In the genomic region with DNA sequence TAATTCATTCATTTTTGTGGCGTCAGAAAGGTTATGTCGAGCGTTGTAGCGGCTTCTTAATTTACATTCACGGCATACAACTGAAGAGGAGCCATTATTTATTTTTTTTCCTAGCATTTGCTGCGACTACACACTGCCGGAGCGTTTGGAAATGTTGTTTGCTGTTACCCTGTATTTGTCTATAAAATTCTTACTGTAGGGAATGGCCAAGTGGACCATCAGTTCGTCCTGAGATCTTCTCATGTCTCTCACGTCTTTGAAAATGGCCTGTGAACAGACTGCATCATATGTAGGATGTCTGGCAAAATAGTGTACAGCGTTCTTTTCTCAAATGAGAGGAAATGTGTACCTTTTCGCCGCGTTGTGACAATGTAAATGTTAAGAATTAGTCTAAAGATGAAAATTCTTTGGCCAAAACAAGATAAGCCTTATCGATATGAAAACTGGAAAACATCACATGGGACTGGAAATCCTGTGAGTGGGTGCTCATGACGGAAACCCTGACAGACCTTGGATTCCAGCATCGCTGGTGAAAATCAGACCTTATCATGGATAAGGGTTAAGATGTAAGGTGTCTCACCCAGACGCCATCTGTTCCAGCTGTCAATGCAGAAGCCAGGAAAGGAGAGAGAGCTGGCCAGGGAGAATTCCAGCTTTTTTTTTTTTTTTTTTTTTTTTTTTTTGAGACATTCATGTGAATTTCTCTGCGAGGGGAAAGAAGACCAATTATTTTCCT, we compare ENCODE assay signal across 2 cellular contexts.
TF ChIP-seq lines count a peak whose summit lies in the region.

No MANE protein-coding gene starts in this region.

TF ChIP-seq in IMR-90, 13 proteins besides CTCF, POLR2A, EP300 and RAD21:
- TF ChIP-seq RCOR1 (IDR thresholded peaks at IDR 0.05; ENCODE audit: insufficient replicate concordance, low read length) (no peak), MAFK (IDR thresholded peaks at IDR 0.05; ENCODE audit: low read depth, low read length) (no peak), CEBPB (IDR thresholded peaks at IDR 0.05; ENCODE audit: low read depth, low read length) (no peak), BHLHE40 (IDR thresholded peaks at IDR 0.05; ENCODE audit: low read depth, low read length) (no peak), FOS (IDR thresholded peaks at IDR 0.05; ENCODE audit: low read depth, low read length) (no peak), MAZ (IDR thresholded peaks at IDR 0.05; ENCODE audit: borderline replicate concordance, low read depth, low read length) (no peak), MXI1 (IDR thresholded peaks at IDR 0.05; ENCODE audit: borderline replicate concordance, low read depth, low read length) (no peak), RFX5 (IDR thresholded peaks at IDR 0.05; ENCODE audit: low read depth, low read length) (no peak), SMC3 (IDR thresholded peaks at IDR 0.05; ENCODE audit: low read depth, low read length) (no peak), NFE2L2 (IDR thresholded peaks at IDR 0.05; ENCODE audit: low read depth, low read length) (no peak), CHD1 (IDR thresholded peaks at IDR 0.05; ENCODE audit: low read depth, low read length) (no peak)
- TF ChIP-seq, protein P1, sequence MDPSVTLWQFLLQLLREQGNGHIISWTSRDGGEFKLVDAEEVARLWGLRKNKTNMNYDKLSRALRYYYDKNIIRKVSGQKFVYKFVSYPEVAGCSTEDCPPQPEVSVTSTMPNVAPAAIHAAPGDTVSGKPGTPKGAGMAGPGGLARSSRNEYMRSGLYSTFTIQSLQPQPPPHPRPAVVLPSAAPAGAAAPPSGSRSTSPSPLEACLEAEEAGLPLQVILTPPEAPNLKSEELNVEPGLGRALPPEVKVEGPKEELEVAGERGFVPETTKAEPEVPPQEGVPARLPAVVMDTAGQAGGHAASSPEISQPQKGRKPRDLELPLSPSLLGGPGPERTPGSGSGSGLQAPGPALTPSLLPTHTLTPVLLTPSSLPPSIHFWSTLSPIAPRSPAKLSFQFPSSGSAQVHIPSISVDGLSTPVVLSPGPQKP (IDR thresholded peaks at IDR 0.05; ENCODE audit: borderline replicate concordance, low read depth, low read length) = no peak
- TF ChIP-seq, protein P2, sequence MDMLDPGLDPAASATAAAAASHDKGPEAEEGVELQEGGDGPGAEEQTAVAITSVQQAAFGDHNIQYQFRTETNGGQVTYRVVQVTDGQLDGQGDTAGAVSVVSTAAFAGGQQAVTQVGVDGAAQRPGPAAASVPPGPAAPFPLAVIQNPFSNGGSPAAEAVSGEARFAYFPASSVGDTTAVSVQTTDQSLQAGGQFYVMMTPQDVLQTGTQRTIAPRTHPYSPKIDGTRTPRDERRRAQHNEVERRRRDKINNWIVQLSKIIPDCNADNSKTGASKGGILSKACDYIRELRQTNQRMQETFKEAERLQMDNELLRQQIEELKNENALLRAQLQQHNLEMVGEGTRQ (IDR thresholded peaks at IDR 0.05; ENCODE audit: low read depth, low read length) = no peak
TF ChIP-seq in IMR-90: peak in this region for 0.

TF ChIP-seq in GM12878, 131 proteins besides CTCF, POLR2A, EP300 and RAD21:
- no peak for TF ChIP-seq MTA3 (IDR thresholded peaks at IDR 0.05; ENCODE audit: borderline replicate concordance, low read length)
- TF ChIP-seq HCFC1 (IDR thresholded peaks at IDR 0.05; ENCODE audit: low read length) = no peak
- TF ChIP-seq SIN3A (IDR thresholded peaks at IDR 0.05; ENCODE audit: low read depth, low read length) = 0 out of 2 replicates have a peak, but pooled peaks have one; percentile 55
- 0 out of 2 replicates have a peak, but pooled peaks have one; percentile 16 for TF ChIP-seq PML (IDR thresholded peaks at IDR 0.05; ENCODE audit: low read length)
- no peak for TF ChIP-seq TARDBP (IDR thresholded peaks at IDR 0.05; ENCODE audit: borderline replicate concordance)
- TF ChIP-seq ZSCAN29 (IDR thresholded peaks at IDR 0.05) = no peak
- peak; percentile 39 for TF ChIP-seq POLR2AphosphoS5 (IDR thresholded peaks at IDR 0.05; ENCODE audit: low read length)
- no peak for TF ChIP-seq GABPA (IDR thresholded peaks at IDR 0.05; ENCODE audit: low read depth)
- no peak for TF ChIP-seq CHD2 (IDR thresholded peaks at IDR 0.05; ENCODE audit: borderline replicate concordance, low read depth, low read length)
- no peak for TF ChIP-seq FOS (IDR thresholded peaks at IDR 0.05; ENCODE audit: borderline replicate concordance, extremely low read depth, insufficient read length)
- no peak for TF ChIP-seq RBBP5 (conservative IDR thresholded peaks at IDR 0.05)
- TF ChIP-seq, protein P3, sequence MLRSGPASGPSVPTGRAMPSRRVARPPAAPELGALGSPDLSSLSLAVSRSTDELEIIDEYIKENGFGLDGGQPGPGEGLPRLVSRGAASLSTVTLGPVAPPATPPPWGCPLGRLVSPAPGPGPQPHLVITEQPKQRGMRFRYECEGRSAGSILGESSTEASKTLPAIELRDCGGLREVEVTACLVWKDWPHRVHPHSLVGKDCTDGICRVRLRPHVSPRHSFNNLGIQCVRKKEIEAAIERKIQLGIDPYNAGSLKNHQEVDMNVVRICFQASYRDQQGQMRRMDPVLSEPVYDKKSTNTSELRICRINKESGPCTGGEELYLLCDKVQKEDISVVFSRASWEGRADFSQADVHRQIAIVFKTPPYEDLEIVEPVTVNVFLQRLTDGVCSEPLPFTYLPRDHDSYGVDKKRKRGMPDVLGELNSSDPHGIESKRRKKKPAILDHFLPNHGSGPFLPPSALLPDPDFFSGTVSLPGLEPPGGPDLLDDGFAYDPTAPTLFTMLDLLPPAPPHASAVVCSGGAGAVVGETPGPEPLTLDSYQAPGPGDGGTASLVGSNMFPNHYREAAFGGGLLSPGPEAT (IDR thresholded peaks at IDR 0.05; ENCODE audit: low read depth) = 0 out of 2 replicates have a peak, but pooled peaks have one; percentile 17
- TF ChIP-seq MYB (IDR thresholded peaks at IDR 0.05; ENCODE audit: borderline replicate concordance, low read depth, low read length) = no peak
- TF ChIP-seq CEBPB (IDR thresholded peaks at IDR 0.05; ENCODE audit: borderline replicate concordance in 1 of 2, low read depth in 2 of 2, low read length in 2 of 2) = no peak
- TF ChIP-seq, protein P4, sequence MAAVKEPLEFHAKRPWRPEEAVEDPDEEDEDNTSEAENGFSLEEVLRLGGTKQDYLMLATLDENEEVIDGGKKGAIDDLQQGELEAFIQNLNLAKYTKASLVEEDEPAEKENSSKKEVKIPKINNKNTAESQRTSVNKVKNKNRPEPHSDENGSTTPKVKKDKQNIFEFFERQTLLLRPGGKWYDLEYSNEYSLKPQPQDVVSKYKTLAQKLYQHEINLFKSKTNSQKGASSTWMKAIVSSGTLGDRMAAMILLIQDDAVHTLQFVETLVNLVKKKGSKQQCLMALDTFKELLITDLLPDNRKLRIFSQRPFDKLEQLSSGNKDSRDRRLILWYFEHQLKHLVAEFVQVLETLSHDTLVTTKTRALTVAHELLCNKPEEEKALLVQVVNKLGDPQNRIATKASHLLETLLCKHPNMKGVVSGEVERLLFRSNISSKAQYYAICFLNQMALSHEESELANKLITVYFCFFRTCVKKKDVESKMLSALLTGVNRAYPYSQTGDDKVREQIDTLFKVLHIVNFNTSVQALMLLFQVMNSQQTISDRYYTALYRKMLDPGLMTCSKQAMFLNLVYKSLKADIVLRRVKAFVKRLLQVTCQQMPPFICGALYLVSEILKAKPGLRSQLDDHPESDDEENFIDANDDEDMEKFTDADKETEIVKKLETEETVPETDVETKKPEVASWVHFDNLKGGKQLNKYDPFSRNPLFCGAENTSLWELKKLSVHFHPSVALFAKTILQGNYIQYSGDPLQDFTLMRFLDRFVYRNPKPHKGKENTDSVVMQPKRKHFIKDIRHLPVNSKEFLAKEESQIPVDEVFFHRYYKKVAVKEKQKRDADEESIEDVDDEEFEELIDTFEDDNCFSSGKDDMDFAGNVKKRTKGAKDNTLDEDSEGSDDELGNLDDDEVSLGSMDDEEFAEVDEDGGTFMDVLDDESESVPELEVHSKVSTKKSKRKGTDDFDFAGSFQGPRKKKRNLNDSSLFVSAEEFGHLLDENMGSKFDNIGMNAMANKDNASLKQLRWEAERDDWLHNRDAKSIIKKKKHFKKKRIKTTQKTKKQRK (IDR thresholded peaks at IDR 0.05; ENCODE audit: low read depth, low read length) = no peak
- no peak for TF ChIP-seq SRF (IDR thresholded peaks at IDR 0.05; ENCODE audit: low read depth in 2 of 2, low read length in 2 of 2)
- TF ChIP-seq, protein P5, sequence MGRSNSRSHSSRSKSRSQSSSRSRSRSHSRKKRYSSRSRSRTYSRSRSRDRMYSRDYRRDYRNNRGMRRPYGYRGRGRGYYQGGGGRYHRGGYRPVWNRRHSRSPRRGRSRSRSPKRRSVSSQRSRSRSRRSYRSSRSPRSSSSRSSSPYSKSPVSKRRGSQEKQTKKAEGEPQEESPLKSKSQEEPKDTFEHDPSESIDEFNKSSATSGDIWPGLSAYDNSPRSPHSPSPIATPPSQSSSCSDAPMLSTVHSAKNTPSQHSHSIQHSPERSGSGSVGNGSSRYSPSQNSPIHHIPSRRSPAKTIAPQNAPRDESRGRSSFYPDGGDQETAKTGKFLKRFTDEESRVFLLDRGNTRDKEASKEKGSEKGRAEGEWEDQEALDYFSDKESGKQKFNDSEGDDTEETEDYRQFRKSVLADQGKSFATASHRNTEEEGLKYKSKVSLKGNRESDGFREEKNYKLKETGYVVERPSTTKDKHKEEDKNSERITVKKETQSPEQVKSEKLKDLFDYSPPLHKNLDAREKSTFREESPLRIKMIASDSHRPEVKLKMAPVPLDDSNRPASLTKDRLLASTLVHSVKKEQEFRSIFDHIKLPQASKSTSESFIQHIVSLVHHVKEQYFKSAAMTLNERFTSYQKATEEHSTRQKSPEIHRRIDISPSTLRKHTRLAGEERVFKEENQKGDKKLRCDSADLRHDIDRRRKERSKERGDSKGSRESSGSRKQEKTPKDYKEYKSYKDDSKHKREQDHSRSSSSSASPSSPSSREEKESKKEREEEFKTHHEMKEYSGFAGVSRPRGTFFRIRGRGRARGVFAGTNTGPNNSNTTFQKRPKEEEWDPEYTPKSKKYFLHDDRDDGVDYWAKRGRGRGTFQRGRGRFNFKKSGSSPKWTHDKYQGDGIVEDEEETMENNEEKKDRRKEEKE (IDR thresholded peaks at IDR 0.05) = no peak
- TF ChIP-seq, protein P6, sequence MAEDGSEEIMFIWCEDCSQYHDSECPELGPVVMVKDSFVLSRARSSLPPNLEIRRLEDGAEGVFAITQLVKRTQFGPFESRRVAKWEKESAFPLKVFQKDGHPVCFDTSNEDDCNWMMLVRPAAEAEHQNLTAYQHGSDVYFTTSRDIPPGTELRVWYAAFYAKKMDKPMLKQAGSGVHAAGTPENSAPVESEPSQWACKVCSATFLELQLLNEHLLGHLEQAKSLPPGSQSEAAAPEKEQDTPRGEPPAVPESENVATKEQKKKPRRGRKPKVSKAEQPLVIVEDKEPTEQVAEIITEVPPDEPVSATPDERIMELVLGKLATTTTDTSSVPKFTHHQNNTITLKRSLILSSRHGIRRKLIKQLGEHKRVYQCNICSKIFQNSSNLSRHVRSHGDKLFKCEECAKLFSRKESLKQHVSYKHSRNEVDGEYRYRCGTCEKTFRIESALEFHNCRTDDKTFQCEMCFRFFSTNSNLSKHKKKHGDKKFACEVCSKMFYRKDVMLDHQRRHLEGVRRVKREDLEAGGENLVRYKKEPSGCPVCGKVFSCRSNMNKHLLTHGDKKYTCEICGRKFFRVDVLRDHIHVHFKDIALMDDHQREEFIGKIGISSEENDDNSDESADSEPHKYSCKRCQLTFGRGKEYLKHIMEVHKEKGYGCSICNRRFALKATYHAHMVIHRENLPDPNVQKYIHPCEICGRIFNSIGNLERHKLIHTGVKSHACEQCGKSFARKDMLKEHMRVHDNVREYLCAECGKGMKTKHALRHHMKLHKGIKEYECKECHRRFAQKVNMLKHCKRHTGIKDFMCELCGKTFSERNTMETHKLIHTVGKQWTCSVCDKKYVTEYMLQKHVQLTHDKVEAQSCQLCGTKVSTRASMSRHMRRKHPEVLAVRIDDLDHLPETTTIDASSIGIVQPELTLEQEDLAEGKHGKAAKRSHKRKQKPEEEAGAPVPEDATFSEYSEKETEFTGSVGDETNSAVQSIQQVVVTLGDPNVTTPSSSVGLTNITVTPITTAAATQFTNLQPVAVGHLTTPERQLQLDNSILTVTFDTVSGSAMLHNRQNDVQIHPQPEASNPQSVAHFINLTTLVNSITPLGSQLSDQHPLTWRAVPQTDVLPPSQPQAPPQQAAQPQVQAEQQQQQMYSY (CRISPR knock-in tag; IDR thresholded peaks at IDR 0.05) = no peak
